ENCODE assay signal across 1 cellular context in genomic region chr2:231925303-231926179, GRCh38.
TF ChIP-seq lines count a peak whose summit lies in the region.

No MANE protein-coding gene starts in this region.

TF ChIP-seq in GM12878, 131 proteins besides CTCF, POLR2A, EP300 and RAD21 (continued from another document):
- TF ChIP-seq, protein P1, sequence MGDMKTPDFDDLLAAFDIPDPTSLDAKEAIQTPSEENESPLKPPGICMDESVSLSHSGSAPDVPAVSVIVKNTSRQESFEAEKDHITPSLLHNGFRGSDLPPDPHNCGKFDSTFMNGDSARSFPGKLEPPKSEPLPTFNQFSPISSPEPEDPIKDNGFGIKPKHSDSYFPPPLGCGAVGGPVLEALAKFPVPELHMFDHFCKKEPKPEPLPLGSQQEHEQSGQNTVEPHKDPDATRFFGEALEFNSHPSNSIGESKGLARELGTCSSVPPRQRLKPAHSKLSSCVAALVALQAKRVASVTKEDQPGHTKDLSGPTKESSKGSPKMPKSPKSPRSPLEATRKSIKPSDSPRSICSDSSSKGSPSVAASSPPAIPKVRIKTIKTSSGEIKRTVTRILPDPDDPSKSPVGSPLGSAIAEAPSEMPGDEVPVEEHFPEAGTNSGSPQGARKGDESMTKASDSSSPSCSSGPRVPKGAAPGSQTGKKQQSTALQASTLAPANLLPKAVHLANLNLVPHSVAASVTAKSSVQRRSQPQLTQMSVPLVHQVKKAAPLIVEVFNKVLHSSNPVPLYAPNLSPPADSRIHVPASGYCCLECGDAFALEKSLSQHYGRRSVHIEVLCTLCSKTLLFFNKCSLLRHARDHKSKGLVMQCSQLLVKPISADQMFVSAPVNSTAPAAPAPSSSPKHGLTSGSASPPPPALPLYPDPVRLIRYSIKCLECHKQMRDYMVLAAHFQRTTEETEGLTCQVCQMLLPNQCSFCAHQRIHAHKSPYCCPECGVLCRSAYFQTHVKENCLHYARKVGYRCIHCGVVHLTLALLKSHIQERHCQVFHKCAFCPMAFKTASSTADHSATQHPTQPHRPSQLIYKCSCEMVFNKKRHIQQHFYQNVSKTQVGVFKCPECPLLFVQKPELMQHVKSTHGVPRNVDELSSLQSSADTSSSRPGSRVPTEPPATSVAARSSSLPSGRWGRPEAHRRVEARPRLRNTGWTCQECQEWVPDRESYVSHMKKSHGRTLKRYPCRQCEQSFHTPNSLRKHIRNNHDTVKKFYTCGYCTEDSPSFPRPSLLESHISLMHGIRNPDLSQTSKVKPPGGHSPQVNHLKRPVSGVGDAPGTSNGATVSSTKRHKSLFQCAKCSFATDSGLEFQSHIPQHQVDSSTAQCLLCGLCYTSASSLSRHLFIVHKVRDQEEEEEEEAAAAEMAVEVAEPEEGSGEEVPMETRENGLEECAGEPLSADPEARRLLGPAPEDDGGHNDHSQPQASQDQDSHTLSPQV (IDR thresholded peaks at IDR 0.05): 0 out of 2 replicates have a peak, but pooled peaks have one; percentile 19
- TF ChIP-seq NR2C1 (IDR thresholded peaks at IDR 0.05): no peak
- no peak for TF ChIP-seq REST (IDR thresholded peaks at IDR 0.05; ENCODE audit: low read depth, low read length)
- TF ChIP-seq FOS (IDR thresholded peaks at IDR 0.05; ENCODE audit: borderline replicate concordance, extremely low read depth, insufficient read length): no peak
- TF ChIP-seq SMC3 (IDR thresholded peaks at IDR 0.05; ENCODE audit: borderline replicate concordance, low read length): peak; percentile 81
- TF ChIP-seq LARP7 (IDR thresholded peaks at IDR 0.05): peak; percentile 67; the same call in 1 of the 2 replicates
- TF ChIP-seq SMARCA5 (IDR thresholded peaks at IDR 0.05): 0 out of 2 replicates have a peak, but pooled peaks have one; percentile 41
